ENCODE assay signal across 8 cellular contexts in genomic region chr13:101520672-101521071, GRCh38.
DNase-seq lines count a peak whose midpoint lies in the region; ATAC-seq and TF ChIP-seq lines count a peak whose summit lies in the region.

No MANE protein-coding gene starts in this region.

- no peaks in the 10 kb centered on the region for H3K27me3 Mint-ChIP-seq in CD8-positive, alpha-beta memory T cell
- no peaks in the 10 kb centered on the region for H3K27me3 Mint-ChIP-seq in stimulated activated memory B cell treated with anti-CD40 and anti-IgM and Interleukin-4, amounts not matched to agents 10 μg/mL and 1 μg/mL and 100 μg/mL, for 72 hours

- peaks cover 28 to 41% (median 41%) of the 10 kb centered on the region in 3 donors for H3K4me1 Mint-ChIP-seq in CD8-positive, alpha-beta memory T cell
- peaks cover 6% of the 10 kb centered on the region for H3K4me1 Mint-ChIP-seq in stimulated activated memory B cell treated with anti-CD40 and anti-IgM and Interleukin-4, amounts not matched to agents 10 μg/mL and 1 μg/mL and 100 μg/mL, for 72 hours

- H3K27ac ChIP-seq in CD8-positive, alpha-beta memory T cell (ENCODE audit: low read depth, low read length): no peak overlapping the region
- no peak overlapping the region for H3K27ac ChIP-seq in vagina

- peak in 2 of 5 donors; percentile 27 to 55 for DNase-seq in CD8-positive, alpha-beta memory T cell
- DNase-seq in RPMI7951 (ENCODE audit: low read depth): peak; percentile 96
- peak; percentile 88 to 91 for DNase-seq in foreskin fibroblast
- no peak for DNase-seq in HUDEP-2 (lab: John Stamatoyannopoulos, UW; ENCODE audit: unreplicated experiment in 76 of 76)
- no peak for DNase-seq in vagina (ENCODE audit: extremely low spot score in 2 of 2)
- DNase-seq in SHP77 (lab: John Stamatoyannopoulos, UW): no peak

- peak; percentile 70 for ATAC-seq in GM21717 (IDR thresholded peaks at IDR 0.05; ENCODE audit: unreplicated experiment)
- no peak for ATAC-seq in stimulated activated memory B cell treated with anti-CD40 and anti-IgM and Interleukin-4, amounts not matched to agents 10 μg/mL and 1 μg/mL and 100 μg/mL, for 72 hours

- peaks cover 0 to 2% (median 0%) of the 10 kb centered on the region in 3 donors for H3K36me3 Mint-ChIP-seq in CD8-positive, alpha-beta memory T cell
- H3K36me3 Mint-ChIP-seq in stimulated activated memory B cell treated with anti-CD40 and anti-IgM and Interleukin-4, amounts not matched to agents 10 μg/mL and 1 μg/mL and 100 μg/mL, for 72 hours: no peaks in the 10 kb centered on the region

- H3K36me3 ChIP-seq in CD8-positive, alpha-beta memory T cell (ENCODE audit: insufficient read depth, low read length): no peaks in the 10 kb centered on the region
- no peaks in the 10 kb centered on the region for H3K36me3 ChIP-seq in vagina

- CTCF ChIA-PET in CD8-positive, alpha-beta memory T cell (lab: Charles Lee): interaction anchor here (1.7 kb wide), 1 partner anchor 236 kb away, joined by 6 read pairs; no protein-coding TSS in a partner anchor

- intact Hi-C loops in vagina (cut with DNase I): no loop called here

- POLR2A ChIA-PET in CD8-positive, alpha-beta memory T cell (lab: Charles Lee): no interaction called here

- H3K4me3 ChIP-seq in CD8-positive, alpha-beta memory T cell (ENCODE audit: low read length): no peak overlapping the region
- H3K4me3 ChIP-seq in foreskin fibroblast (ENCODE audit: low read depth in 1 of 2, low read length in 2 of 2) (no peak overlapping the region), vagina (no peak overlapping the region)

- H3K4me3 Mint-ChIP-seq in CD8-positive, alpha-beta memory T cell: peak overlapping the region in 6 of 7 donors; percentile 11 to 54 (median 53)
- H3K4me3 Mint-ChIP-seq in stimulated activated memory B cell treated with anti-CD40 and anti-IgM and Interleukin-4, amounts not matched to agents 10 μg/mL and 1 μg/mL and 100 μg/mL, for 72 hours: no peak overlapping the region

- no peak for TF ChIP-seq CTCF in foreskin fibroblast (IDR thresholded peaks at IDR 0.05; ENCODE audit: low read depth, low read length)
- TF ChIP-seq CTCF in vagina (IDR thresholded peaks at IDR 0.05): no peak

- no peaks in the 10 kb centered on the region for H3K9me3 ChIP-seq in CD8-positive, alpha-beta memory T cell (ENCODE audit: low read length)
- no peaks in the 10 kb centered on the region for H3K9me3 ChIP-seq in vagina

- TF ChIP-seq POLR2A in vagina (IDR thresholded peaks at IDR 0.05): no peak

- H3K27ac Mint-ChIP-seq in CD8-positive, alpha-beta memory T cell: peak overlapping the region; percentile 30 to 91 (median 77)
- no peak overlapping the region for H3K27ac Mint-ChIP-seq in stimulated activated memory B cell treated with anti-CD40 and anti-IgM and Interleukin-4, amounts not matched to agents 10 μg/mL and 1 μg/mL and 100 μg/mL, for 72 hours

- no peaks in the 10 kb centered on the region for H3K9me3 Mint-ChIP-seq in CD8-positive, alpha-beta memory T cell
- H3K9me3 Mint-ChIP-seq in stimulated activated memory B cell treated with anti-CD40 and anti-IgM and Interleukin-4, amounts not matched to agents 10 μg/mL and 1 μg/mL and 100 μg/mL, for 72 hours: no peaks in the 10 kb centered on the region

- peaks cover 16% of the 10 kb centered on the region for H3K4me1 ChIP-seq in CD8-positive, alpha-beta memory T cell (ENCODE audit: insufficient read depth, low read length)
- H3K4me1 ChIP-seq in vagina: no peaks in the 10 kb centered on the region

- H3K27me3 ChIP-seq in CD8-positive, alpha-beta memory T cell (ENCODE audit: insufficient read depth, low read length, poor library complexity, severe bottlenecking): no peaks in the 10 kb centered on the region
- H3K27me3 ChIP-seq in vagina: no peaks in the 10 kb centered on the region

Comparison
In these comparisons a context has a peak if more than half of its experiments do, and no peak if none do; other contexts are left out.
1. DNase-seq: peak in RPMI7951 (single experiment) and foreskin fibroblast (2 of 2); none in HUDEP-2 (0 of 76), vagina (0 of 2) and SHP77 (0 of 2).